2 cellular contexts compared by ENCODE assay signal in the genomic region with DNA sequence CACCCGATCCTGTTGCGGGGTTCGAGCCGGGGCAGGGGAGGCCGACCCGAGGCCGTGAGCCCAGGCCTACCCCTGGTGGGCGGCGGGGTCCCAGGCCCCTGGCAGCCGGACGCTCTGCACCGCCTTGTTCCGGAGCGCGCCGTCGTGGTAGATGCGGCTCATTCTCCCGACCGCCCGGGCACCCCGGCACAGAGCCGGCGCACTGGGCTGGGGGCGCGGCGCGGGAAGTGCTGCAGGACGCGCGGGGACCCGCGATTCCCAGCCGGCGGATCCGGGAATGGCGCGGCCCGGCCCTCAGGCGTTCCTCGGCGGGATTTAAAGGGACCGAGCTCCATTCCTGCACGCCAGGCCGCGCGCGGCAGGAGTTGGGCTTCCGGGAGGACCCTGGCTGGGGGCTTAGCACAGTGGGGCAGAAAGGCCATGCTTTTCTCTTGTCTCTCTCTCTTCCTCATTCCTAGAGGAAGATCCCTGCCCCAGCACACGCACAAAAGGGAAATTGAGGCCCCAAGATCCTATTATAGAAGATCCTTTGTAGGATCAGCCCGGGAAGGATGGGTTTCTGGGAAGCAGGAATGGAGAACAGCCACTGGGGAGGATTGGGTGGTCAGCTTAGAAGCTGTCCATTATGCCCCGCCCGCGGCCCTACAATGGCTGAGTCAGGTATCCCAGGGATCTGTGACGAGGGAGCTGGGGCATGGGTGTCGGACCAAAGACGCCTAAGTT.
TF ChIP-seq lines count a peak whose summit lies in the region.

TSS of gene ARPIN (minus strand) at position 279 of the 723 bp plus-strand sequence. CDS start at position 162, 117 bp downstream.

TF ChIP-seq in GM23338, 12 proteins besides CTCF, POLR2A, EP300 and RAD21:
- TF ChIP-seq JUNB (IDR thresholded peaks at IDR 0.05; ENCODE audit: unreplicated experiment), result no peak
- TF ChIP-seq, protein P1, sequence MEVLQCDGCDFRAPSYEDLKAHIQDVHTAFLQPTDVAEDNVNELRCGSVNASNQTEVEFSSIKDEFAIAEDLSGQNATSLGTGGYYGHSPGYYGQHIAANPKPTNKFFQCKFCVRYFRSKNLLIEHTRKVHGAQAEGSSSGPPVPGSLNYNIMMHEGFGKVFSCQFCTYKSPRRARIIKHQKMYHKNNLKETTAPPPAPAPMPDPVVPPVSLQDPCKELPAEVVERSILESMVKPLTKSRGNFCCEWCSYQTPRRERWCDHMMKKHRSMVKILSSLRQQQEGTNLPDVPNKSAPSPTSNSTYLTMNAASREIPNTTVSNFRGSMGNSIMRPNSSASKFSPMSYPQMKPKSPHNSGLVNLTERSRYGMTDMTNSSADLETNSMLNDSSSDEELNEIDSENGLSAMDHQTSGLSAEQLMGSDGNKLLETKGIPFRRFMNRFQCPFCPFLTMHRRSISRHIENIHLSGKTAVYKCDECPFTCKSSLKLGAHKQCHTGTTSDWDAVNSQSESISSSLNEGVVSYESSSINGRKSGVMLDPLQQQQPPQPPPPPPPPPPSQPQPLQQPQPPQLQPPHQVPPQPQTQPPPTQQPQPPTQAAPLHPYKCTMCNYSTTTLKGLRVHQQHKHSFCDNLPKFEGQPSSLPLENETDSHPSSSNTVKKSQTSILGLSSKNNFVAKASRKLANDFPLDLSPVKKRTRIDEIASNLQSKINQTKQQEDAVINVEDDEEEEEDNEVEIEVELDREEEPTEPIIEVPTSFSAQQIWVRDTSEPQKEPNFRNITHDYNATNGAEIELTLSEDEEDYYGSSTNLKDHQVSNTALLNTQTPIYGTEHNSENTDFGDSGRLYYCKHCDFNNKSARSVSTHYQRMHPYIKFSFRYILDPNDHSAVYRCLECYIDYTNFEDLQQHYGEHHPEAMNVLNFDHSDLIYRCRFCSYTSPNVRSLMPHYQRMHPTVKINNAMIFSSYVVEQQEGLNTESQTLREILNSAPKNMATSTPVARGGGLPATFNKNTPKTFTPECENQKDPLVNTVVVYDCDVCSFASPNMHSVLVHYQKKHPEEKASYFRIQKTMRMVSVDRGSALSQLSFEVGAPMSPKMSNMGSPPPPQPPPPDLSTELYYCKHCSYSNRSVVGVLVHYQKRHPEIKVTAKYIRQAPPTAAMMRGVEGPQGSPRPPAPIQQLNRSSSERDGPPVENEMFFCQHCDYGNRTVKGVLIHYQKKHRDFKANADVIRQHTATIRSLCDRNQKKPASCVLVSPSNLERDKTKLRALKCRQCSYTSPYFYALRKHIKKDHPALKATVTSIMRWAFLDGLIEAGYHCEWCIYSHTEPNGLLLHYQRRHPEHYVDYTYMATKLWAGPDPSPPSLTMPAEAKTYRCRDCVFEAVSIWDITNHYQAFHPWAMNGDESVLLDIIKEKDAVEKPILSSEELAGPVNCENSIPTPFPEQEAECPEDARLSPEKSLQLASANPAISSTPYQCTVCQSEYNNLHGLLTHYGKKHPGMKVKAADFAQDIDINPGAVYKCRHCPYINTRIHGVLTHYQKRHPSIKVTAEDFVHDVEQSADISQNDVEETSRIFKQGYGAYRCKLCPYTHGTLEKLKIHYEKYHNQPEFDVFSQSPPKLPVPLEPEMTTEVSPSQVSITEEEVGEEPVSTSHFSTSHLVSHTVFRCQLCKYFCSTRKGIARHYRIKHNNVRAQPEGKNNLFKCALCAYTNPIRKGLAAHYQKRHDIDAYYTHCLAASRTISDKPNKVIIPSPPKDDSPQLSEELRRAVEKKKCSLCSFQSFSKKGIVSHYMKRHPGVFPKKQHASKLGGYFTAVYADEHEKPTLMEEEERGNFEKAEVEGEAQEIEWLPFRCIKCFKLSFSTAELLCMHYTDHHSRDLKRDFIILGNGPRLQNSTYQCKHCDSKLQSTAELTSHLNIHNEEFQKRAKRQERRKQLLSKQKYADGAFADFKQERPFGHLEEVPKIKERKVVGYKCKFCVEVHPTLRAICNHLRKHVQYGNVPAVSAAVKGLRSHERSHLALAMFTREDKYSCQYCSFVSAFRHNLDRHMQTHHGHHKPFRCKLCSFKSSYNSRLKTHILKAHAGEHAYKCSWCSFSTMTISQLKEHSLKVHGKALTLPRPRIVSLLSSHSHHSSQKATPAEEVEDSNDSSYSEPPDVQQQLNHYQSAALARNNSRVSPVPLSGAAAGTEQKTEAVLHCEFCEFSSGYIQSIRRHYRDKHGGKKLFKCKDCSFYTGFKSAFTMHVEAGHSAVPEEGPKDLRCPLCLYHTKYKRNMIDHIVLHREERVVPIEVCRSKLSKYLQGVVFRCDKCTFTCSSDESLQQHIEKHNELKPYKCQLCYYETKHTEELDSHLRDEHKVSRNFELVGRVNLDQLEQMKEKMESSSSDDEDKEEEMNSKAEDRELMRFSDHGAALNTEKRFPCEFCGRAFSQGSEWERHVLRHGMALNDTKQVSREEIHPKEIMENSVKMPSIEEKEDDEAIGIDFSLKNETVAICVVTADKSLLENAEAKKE (CRISPR knock-in tag; IDR thresholded peaks at IDR 0.05), result no peak
- no peak for TF ChIP-seq EZH2 (IDR thresholded peaks at IDR 0.05; ENCODE audit: low read depth, unreplicated experiment)
- TF ChIP-seq ZNF331 (CRISPR knock-in tag; IDR thresholded peaks at IDR 0.05; ENCODE audit: low read depth), result no peak
- no peak for TF ChIP-seq POLR2AphosphoS5 (IDR thresholded peaks at IDR 0.05; ENCODE audit: low read depth)
- no peak for TF ChIP-seq NANOG (IDR thresholded peaks at IDR 0.05; ENCODE audit: borderline replicate concordance)
- TF ChIP-seq, protein P2, sequence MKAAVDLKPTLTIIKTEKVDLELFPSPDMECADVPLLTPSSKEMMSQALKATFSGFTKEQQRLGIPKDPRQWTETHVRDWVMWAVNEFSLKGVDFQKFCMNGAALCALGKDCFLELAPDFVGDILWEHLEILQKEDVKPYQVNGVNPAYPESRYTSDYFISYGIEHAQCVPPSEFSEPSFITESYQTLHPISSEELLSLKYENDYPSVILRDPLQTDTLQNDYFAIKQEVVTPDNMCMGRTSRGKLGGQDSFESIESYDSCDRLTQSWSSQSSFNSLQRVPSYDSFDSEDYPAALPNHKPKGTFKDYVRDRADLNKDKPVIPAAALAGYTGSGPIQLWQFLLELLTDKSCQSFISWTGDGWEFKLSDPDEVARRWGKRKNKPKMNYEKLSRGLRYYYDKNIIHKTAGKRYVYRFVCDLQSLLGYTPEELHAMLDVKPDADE (IDR thresholded peaks at IDR 0.05), result no peak
- TF ChIP-seq EZH2phosphoT487 (IDR thresholded peaks at IDR 0.05; ENCODE audit: unreplicated experiment), result no peak

TF ChIP-seq in HepG2, 621 proteins besides CTCF, POLR2A, EP300 and RAD21 (continues in another document):
- TF ChIP-seq ZNF577 (CRISPR knock-in tag; IDR thresholded peaks at IDR 0.05; ENCODE audit: borderline replicate concordance, low read depth) (no peak), MTERF4 (CRISPR knock-in tag; IDR thresholded peaks at IDR 0.05) (0 out of 2 replicates have a peak, but pooled peaks have one; percentile 41), THAP11 (CRISPR knock-in tag; IDR thresholded peaks at IDR 0.05) (peak; percentile 11; the same call in 1 of the 2 replicates), PITX1 (CRISPR knock-in tag; IDR thresholded peaks at IDR 0.05) (peak; percentile 23; the same call in 1 of the 2 replicates), ZSCAN22 (CRISPR knock-in tag; IDR thresholded peaks at IDR 0.05) (no peak), ZNF333 (CRISPR knock-in tag; IDR thresholded peaks at IDR 0.05; ENCODE audit: borderline replicate concordance) (no peak), ZNF709 (CRISPR knock-in tag; IDR thresholded peaks at IDR 0.05) (peak; percentile 66; the same call in 1 of the 2 replicates), MLX (CRISPR knock-in tag; IDR thresholded peaks at IDR 0.05) (no peak), HOXA9 (CRISPR knock-in tag; IDR thresholded peaks at IDR 0.05; ENCODE audit: borderline replicate concordance) (peak; percentile 55; the same call in 1 of the 2 replicates), NCOA5 (CRISPR knock-in tag; IDR thresholded peaks at IDR 0.05) (no peak), ZNF879 (CRISPR knock-in tag; IDR thresholded peaks at IDR 0.05) (no peak), SIN3A (IDR thresholded peaks at IDR 0.05; ENCODE audit: borderline replicate concordance, low read depth, low read length) (no peak), SRY (CRISPR knock-in tag; IDR thresholded peaks at IDR 0.05) (no peak), MTF1 (CRISPR knock-in tag; IDR thresholded peaks at IDR 0.05) (no peak), ZNF710 (CRISPR knock-in tag; IDR thresholded peaks at IDR 0.05; ENCODE audit: borderline replicate concordance) (no peak)
- TF ChIP-seq, protein P3, sequence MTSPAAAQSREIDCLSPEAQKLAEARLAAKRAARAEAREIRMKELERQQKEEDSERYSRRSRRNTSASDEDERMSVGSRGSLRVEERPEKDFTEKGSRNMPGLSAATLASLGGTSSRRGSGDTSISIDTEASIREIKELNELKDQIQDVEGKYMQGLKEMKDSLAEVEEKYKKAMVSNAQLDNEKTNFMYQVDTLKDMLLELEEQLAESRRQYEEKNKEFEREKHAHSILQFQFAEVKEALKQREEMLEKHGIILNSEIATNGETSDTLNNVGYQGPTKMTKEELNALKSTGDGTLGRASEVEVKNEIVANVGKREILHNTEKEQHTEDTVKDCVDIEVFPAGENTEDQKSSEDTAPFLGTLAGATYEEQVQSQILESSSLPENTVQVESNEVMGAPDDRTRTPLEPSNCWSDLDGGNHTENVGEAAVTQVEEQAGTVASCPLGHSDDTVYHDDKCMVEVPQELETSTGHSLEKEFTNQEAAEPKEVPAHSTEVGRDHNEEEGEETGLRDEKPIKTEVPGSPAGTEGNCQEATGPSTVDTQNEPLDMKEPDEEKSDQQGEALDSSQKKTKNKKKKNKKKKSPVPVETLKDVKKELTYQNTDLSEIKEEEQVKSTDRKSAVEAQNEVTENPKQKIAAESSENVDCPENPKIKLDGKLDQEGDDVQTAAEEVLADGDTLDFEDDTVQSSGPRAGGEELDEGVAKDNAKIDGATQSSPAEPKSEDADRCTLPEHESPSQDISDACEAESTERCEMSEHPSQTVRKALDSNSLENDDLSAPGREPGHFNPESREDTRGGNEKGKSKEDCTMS (CRISPR knock-in tag; conservative IDR thresholded peaks at IDR 0.05), result no peak
- TF ChIP-seq, protein P4, sequence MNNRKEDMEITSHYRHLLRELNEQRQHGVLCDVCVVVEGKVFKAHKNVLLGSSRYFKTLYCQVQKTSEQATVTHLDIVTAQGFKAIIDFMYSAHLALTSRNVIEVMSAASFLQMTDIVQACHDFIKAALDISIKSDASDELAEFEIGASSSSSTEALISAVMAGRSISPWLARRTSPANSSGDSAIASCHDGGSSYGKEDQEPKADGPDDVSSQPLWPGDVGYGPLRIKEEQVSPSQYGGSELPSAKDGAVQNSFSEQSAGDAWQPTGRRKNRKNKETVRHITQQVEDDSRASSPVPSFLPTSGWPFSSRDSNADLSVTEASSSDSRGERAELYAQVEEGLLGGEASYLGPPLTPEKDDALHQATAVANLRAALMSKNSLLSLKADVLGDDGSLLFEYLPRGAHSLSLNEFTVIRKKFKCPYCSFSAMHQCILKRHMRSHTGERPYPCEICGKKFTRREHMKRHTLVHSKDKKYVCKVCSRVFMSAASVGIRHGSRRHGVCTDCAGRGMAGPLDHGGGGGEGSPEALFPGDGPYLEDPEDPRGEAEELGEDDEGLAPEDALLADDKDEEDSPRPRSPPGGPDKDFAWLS (CRISPR knock-in tag; IDR thresholded peaks at IDR 0.05; ENCODE audit: borderline replicate concordance), result no peak
- TF ChIP-seq, protein P5, sequence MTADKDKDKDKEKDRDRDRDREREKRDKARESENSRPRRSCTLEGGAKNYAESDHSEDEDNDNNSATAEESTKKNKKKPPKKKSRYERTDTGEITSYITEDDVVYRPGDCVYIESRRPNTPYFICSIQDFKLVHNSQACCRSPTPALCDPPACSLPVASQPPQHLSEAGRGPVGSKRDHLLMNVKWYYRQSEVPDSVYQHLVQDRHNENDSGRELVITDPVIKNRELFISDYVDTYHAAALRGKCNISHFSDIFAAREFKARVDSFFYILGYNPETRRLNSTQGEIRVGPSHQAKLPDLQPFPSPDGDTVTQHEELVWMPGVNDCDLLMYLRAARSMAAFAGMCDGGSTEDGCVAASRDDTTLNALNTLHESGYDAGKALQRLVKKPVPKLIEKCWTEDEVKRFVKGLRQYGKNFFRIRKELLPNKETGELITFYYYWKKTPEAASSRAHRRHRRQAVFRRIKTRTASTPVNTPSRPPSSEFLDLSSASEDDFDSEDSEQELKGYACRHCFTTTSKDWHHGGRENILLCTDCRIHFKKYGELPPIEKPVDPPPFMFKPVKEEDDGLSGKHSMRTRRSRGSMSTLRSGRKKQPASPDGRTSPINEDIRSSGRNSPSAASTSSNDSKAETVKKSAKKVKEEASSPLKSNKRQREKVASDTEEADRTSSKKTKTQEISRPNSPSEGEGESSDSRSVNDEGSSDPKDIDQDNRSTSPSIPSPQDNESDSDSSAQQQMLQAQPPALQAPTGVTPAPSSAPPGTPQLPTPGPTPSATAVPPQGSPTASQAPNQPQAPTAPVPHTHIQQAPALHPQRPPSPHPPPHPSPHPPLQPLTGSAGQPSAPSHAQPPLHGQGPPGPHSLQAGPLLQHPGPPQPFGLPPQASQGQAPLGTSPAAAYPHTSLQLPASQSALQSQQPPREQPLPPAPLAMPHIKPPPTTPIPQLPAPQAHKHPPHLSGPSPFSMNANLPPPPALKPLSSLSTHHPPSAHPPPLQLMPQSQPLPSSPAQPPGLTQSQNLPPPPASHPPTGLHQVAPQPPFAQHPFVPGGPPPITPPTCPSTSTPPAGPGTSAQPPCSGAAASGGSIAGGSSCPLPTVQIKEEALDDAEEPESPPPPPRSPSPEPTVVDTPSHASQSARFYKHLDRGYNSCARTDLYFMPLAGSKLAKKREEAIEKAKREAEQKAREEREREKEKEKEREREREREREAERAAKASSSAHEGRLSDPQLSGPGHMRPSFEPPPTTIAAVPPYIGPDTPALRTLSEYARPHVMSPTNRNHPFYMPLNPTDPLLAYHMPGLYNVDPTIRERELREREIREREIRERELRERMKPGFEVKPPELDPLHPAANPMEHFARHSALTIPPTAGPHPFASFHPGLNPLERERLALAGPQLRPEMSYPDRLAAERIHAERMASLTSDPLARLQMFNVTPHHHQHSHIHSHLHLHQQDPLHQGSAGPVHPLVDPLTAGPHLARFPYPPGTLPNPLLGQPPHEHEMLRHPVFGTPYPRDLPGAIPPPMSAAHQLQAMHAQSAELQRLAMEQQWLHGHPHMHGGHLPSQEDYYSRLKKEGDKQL (CRISPR knock-in tag; IDR thresholded peaks at IDR 0.05; ENCODE audit: low read depth), result no peak
